ENCODE assay signal across 8 cellular contexts in genomic region chrX:47562615-47563243, GRCh38. TPM values are rescaled to one million over a fixed set of nuclear protein-coding genes. Genes with fewer than 3 reads are reported as not detected.
DNase-seq lines count a peak whose midpoint lies in the region; ATAC-seq and TF ChIP-seq lines count a peak whose summit lies in the region.

No MANE protein-coding gene starts in this region.

- POLR2A ChIA-PET in AG04449 (lab: Yijun Ruan, JAX) (no interaction called here), T-cell (lab: Charles Lee) (no interaction called here)

- CTCF ChIA-PET in AG04449 (lab: Yijun Ruan, JAX) = interaction anchor here (0.7 to 2.0 kb wide), 5 partner anchors 15 to 81 kb away, joined by 3 to 4 read pairs (median 3); no protein-coding TSS in a partner anchor
- CTCF ChIA-PET in T-cell (lab: Charles Lee) = no interaction called here

- H3K4me1 Mint-ChIP-seq in T-cell = peaks cover 30 to 53% (median 35%) of the 10 kb centered on the region in 3 donors

- H3K36me3 Mint-ChIP-seq in T-cell = peaks cover 22% of the 10 kb centered on the region

- no peaks in the 10 kb centered on the region for H3K9me3 Mint-ChIP-seq in T-cell

- peak overlapping the region in 1 of 2 donors; percentile 63 for H3K27ac Mint-ChIP-seq in T-cell

- peak overlapping the region; percentile 66 to 94 (median 92) for H3K4me3 Mint-ChIP-seq in T-cell

- ATAC-seq in T-cell (replicated peaks in 1 of 4) (no peak), HG03108 (IDR thresholded peaks at IDR 0.05; ENCODE audit: unreplicated experiment) (no peak), GM21515 (IDR thresholded peaks at IDR 0.05; ENCODE audit: unreplicated experiment) (no peak), omental fat pad (ENCODE audit: low FRiP score) (no peak), GM18870 (IDR thresholded peaks at IDR 0.05; ENCODE audit: unreplicated experiment) (no peak)

- H3K4me3 ChIP-seq in AG04449 (ENCODE audit: low read depth, low read length) (no peak overlapping the region), fibroblast of mammary gland (ENCODE audit: control insufficient read depth, low read depth, low read length) (no peak overlapping the region)

- no peaks in the 10 kb centered on the region for H3K27me3 Mint-ChIP-seq in T-cell

- peak; percentile 18 for TF ChIP-seq CTCF in AG04449 (IDR thresholded peaks at IDR 0.05; ENCODE audit: insufficient read depth, low read length, missing control alignments)
- TF ChIP-seq CTCF in GM12873 (IDR thresholded peaks at IDR 0.05; ENCODE audit: insufficient read depth, low read depth, low read length, missing control alignments) = peak; percentile 51
- peak; percentile 35 for TF ChIP-seq CTCF in fibroblast of mammary gland (conservative IDR thresholded peaks at IDR 0.05; ENCODE audit: control insufficient read depth, insufficient read depth, low read depth, low read length)
- no peak for TF ChIP-seq CTCF in omental fat pad (IDR thresholded peaks at IDR 0.05)

- DNase-seq in AG04449 (ENCODE audit: low read depth, low spot score) = no peak
- peak in 5 of 34 experiments; percentile 11 to 25 (median 21) for DNase-seq in T-cell
- peak; percentile 41 for DNase-seq in fibroblast of mammary gland (ENCODE audit: low read depth)
- no peak for DNase-seq in omental fat pad (ENCODE audit: low spot score)

RNA-seq across cellular contexts. Expression of gene ARAF, which starts 1.7 kb away (rescaled TPM):
- 100 to 1,000 TPM; 113 to 138 (median 122) TPM for total RNA-seq in T-cell
- total RNA-seq in omental fat pad = 10 to 100 TPM; 31.2 to 43.8 (median 38.9) TPM

RNA-seq across cellular contexts. Expression of gene TIMP1, which starts 19.5 kb away (rescaled TPM):
- total RNA-seq in T-cell = 100 to 1,000 TPM in 1 of 5 donors, 10 to 100 TPM in 4; 28.7 to 120 (median 59.7) TPM
- 1,000 to 10,000 TPM in 2 of 4 donors, 100 to 1,000 TPM in 1, 10 to 100 TPM in 1; 92.8 to 1,509 (median 915) TPM for total RNA-seq in omental fat pad

RNA-seq across cellular contexts. Expression of gene SYN1, which starts 56.9 kb away (rescaled TPM):
- total RNA-seq in T-cell (1 to 10 TPM in 1 of 5 donors, under 1 TPM in 3, not detected in 1; 0.21 to 1.3 (median 0.81) TPM), omental fat pad (1 to 10 TPM in 3 of 4 donors, not detected in 1; 1.0 to 3.1 (median 1.3) TPM)

Comparison
In these comparisons a context has a peak if more than half of its experiments do, and no peak if none do; other contexts are left out.
1. CTCF ChIP-seq: peak in AG04449 (single experiment), GM12873 (single experiment) and fibroblast of mammary gland (single experiment); none in omental fat pad (0 of 3).